1 cellular context compared by ENCODE assay signal in the genomic region with DNA sequence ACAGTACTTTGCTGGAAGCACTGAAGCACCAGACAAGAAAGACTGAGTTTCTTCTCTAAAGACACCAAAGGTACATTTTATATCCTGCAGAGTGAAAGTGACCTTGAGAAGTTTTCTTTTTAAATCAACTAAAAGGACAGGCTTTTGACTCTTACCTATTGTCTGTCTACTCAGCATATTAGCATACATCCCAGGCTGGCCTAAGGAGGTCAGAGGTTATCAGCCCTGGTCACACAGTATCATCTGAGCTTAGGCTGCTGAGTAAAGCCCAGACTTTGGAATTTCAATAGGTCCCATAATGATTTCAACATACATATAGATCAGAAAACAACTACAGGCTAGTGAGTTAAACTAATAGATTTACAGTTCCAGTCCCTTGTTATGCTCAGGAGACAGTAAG.
TF ChIP-seq lines count a peak whose summit lies in the region.

No MANE protein-coding gene starts in this region.

TF ChIP-seq in HepG2, 621 proteins besides CTCF, POLR2A, EP300 and RAD21:
- no peak for TF ChIP-seq SNAPC2 (CRISPR knock-in tag; IDR thresholded peaks at IDR 0.05)
- TF ChIP-seq MED8 (CRISPR knock-in tag; IDR thresholded peaks at IDR 0.05; ENCODE audit: insufficient replicate concordance), result no peak
- peak; percentile 73 for TF ChIP-seq MAFF (IDR thresholded peaks at IDR 0.05; ENCODE audit: low read depth, low read length)
- TF ChIP-seq, protein P1, sequence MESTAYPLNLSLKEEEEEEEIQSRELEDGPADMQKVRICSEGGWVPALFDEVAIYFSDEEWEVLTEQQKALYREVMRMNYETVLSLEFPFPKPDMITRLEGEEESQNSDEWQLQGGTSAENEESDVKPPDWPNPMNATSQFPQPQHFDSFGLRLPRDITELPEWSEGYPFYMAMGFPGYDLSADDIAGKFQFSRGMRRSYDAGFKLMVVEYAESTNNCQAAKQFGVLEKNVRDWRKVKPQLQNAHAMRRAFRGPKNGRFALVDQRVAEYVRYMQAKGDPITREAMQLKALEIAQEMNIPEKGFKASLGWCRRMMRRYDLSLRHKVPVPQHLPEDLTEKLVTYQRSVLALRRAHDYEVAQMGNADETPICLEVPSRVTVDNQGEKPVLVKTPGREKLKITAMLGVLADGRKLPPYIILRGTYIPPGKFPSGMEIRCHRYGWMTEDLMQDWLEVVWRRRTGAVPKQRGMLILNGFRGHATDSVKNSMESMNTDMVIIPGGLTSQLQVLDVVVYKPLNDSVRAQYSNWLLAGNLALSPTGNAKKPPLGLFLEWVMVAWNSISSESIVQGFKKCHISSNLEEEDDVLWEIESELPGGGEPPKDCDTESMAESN (CRISPR knock-in tag; conservative IDR thresholded peaks at IDR 0.05), result no peak
- no peak for TF ChIP-seq TOE1 (CRISPR knock-in tag; IDR thresholded peaks at IDR 0.05)
- TF ChIP-seq MAFK (conservative IDR thresholded peaks at IDR 0.05 in 1 of 2, IDR thresholded peaks at IDR 0.05 in 1 of 2; ENCODE audit: low read length in 2 of 2), result peak; percentile 82 to 83
- TF ChIP-seq ZNF12 (CRISPR knock-in tag; IDR thresholded peaks at IDR 0.05), result no peak
- no peak for TF ChIP-seq RFX3 (CRISPR knock-in tag; IDR thresholded peaks at IDR 0.05)
- TF ChIP-seq NR2F2 (IDR thresholded peaks at IDR 0.05; ENCODE audit: borderline replicate concordance, low read depth), result 0 out of 2 replicates have a peak, but pooled peaks have one; percentile 41
- TF ChIP-seq, protein P2, sequence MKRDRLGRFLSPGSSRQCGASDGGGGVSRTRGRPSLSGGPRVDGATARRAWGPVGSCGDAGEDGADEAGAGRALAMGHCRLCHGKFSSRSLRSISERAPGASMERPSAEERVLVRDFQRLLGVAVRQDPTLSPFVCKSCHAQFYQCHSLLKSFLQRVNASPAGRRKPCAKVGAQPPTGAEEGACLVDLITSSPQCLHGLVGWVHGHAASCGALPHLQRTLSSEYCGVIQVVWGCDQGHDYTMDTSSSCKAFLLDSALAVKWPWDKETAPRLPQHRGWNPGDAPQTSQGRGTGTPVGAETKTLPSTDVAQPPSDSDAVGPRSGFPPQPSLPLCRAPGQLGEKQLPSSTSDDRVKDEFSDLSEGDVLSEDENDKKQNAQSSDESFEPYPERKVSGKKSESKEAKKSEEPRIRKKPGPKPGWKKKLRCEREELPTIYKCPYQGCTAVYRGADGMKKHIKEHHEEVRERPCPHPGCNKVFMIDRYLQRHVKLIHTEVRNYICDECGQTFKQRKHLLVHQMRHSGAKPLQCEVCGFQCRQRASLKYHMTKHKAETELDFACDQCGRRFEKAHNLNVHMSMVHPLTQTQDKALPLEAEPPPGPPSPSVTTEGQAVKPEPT (CRISPR knock-in tag; IDR thresholded peaks at IDR 0.05; ENCODE audit: low read depth), result no peak
- TF ChIP-seq, protein P3, sequence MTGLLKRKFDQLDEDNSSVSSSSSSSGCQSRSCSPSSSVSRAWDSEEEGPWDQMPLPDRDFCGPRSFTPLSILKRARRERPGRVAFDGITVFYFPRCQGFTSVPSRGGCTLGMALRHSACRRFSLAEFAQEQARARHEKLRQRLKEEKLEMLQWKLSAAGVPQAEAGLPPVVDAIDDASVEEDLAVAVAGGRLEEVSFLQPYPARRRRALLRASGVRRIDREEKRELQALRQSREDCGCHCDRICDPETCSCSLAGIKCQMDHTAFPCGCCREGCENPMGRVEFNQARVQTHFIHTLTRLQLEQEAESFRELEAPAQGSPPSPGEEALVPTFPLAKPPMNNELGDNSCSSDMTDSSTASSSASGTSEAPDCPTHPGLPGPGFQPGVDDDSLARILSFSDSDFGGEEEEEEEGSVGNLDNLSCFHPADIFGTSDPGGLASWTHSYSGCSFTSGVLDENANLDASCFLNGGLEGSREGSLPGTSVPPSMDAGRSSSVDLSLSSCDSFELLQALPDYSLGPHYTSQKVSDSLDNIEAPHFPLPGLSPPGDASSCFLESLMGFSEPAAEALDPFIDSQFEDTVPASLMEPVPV (CRISPR knock-in tag; IDR thresholded peaks at IDR 0.05), result no peak
- TF ChIP-seq, protein P4, sequence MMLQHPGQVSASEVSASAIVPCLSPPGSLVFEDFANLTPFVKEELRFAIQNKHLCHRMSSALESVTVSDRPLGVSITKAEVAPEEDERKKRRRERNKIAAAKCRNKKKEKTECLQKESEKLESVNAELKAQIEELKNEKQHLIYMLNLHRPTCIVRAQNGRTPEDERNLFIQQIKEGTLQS (CRISPR knock-in tag; IDR thresholded peaks at IDR 0.05), result no peak
- TF ChIP-seq NR2F6 (IDR thresholded peaks at IDR 0.05), result peak; percentile 60
- TF ChIP-seq NR2F6 (CRISPR knock-in tag; IDR thresholded peaks at IDR 0.05), result no peak
- TF ChIP-seq, protein P5, sequence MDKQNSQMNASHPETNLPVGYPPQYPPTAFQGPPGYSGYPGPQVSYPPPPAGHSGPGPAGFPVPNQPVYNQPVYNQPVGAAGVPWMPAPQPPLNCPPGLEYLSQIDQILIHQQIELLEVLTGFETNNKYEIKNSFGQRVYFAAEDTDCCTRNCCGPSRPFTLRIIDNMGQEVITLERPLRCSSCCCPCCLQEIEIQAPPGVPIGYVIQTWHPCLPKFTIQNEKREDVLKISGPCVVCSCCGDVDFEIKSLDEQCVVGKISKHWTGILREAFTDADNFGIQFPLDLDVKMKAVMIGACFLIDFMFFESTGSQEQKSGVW (CRISPR knock-in tag; IDR thresholded peaks at IDR 0.05; ENCODE audit: borderline replicate concordance), result no peak
- TF ChIP-seq PTBP1 (IDR thresholded peaks at IDR 0.05; ENCODE audit: low read depth, low read length, poor library complexity, severe bottlenecking), result no peak
